ENCODE assay signal across 6 cellular contexts in genomic region chr10:69715899-69716606, GRCh38.
"Had no signal": no experiment of that assay in that cellular context is flagged by ENCODE, and none has a peak within 500 bp of the region (broad histone marks: within the 10 kb centered on the region; RNA-seq: fewer than 3 reads in every experiment).

No MANE protein-coding gene starts in this region.

- H3K4me1 Mint-ChIP-seq: activated CD4-positive, alpha-beta T cell treated with anti-CD3 and anti-CD28 coated beads, Interleukin-2, amount 10 ng/mL, durations not matched to agents 24 days and 14 days; memory B cell; natural killer cell had no signal

- H3K4me3 Mint-ChIP-seq: activated CD4-positive, alpha-beta T cell treated with anti-CD3 and anti-CD28 coated beads, Interleukin-2, amount 10 ng/mL, durations not matched to agents 24 days and 14 days; memory B cell; natural killer cell; T-helper 1 cell treated with Interleukin-12 subunit alpha and Interleukin-12 subunit beta and Interleukin-4 antibody, amounts not matched to agents 30 μg/mL and 1 μg/mL, for 36 hours had no signal

- H3K36me3 Mint-ChIP-seq: memory B cell, natural killer cell had no signal

- H3K27me3 ChIP-seq: colonic mucosa, neutrophil had no signal

- H3K27ac Mint-ChIP-seq: activated CD4-positive, alpha-beta T cell treated with anti-CD3 and anti-CD28 coated beads, Interleukin-2, amount 10 ng/mL, durations not matched to agents 24 days and 14 days; memory B cell; natural killer cell; T-helper 1 cell treated with Interleukin-12 subunit alpha and Interleukin-12 subunit beta and Interleukin-4 antibody, amounts not matched to agents 30 μg/mL and 1 μg/mL, for 36 hours had no signal

- H3K4me3 ChIP-seq: colonic mucosa had no signal

- H3K27ac ChIP-seq: colonic mucosa, neutrophil had no signal

- H3K36me3 ChIP-seq: colonic mucosa, neutrophil had no signal

- H3K4me1 ChIP-seq: colonic mucosa had no signal

- H3K9me3 ChIP-seq: colonic mucosa, neutrophil had no signal

- H3K9me3 Mint-ChIP-seq: activated CD4-positive, alpha-beta T cell treated with anti-CD3 and anti-CD28 coated beads, Interleukin-2, amount 10 ng/mL, durations not matched to agents 24 days and 14 days; memory B cell; natural killer cell; T-helper 1 cell treated with Interleukin-12 subunit alpha and Interleukin-12 subunit beta and Interleukin-4 antibody, amounts not matched to agents 30 μg/mL and 1 μg/mL, for 36 hours had no signal
